In genomic region chr11:68031136-68031459, GRCh38 we compare ENCODE assay signal across 8 cellular contexts. TPM values are rescaled to one million over a fixed set of nuclear protein-coding genes. Genes with fewer than 3 reads are reported as not detected.
DNase-seq lines count a peak whose midpoint lies in the region; ATAC-seq and TF ChIP-seq lines count a peak whose summit lies in the region.

No MANE protein-coding gene starts in this region.

- peak overlapping the region; percentile 80 for H4K91ac ChIP-seq in trophoblast cell (ENCODE audit: low read depth, low read length)

- H3K9me3 ChIP-seq in T-helper 17 cell (ENCODE audit: control insufficient read depth, low read length, poor library complexity, severe bottlenecking) = no peaks in the 10 kb centered on the region
- H3K9me3 ChIP-seq in trophoblast cell (ENCODE audit: insufficient read depth, low read depth, low read length) = peaks cover 15% of the 10 kb centered on the region

- peak overlapping the region; percentile 99 for H3K4me2 ChIP-seq in trophoblast cell (ENCODE audit: low read length)

- H2BK120ac ChIP-seq in trophoblast cell (ENCODE audit: insufficient read depth, low read length, poor library complexity) = peak overlapping the region; percentile 75

- peak overlapping the region; percentile 96 for H3K27ac Mint-ChIP-seq in T-helper 17 cell

- peaks cover 4 to 8% of the 10 kb centered on the region in 2 experiments for H3K4me1 ChIP-seq in trophoblast cell (ENCODE audit: control insufficient read depth in 1 of 2, insufficient read depth in 2 of 2, low read length in 2 of 2)

- no peaks in the 10 kb centered on the region for H3K27me3 ChIP-seq in trophoblast cell (ENCODE audit: insufficient read depth, low read length)

- H2BK5ac ChIP-seq in trophoblast cell (ENCODE audit: low read depth, low read length, poor library complexity) = peak overlapping the region; percentile 74

- H3K27ac ChIP-seq in trophoblast cell (ENCODE audit: low read depth, low read length) = no peak overlapping the region

- H3K9ac ChIP-seq in trophoblast cell (ENCODE audit: low read length) = peak overlapping the region; percentile 81

- H3K4me3 ChIP-seq in GM12875 (ENCODE audit: low read depth, low read length) (peak overlapping the region; percentile 84), fibroblast of mammary gland (ENCODE audit: control insufficient read depth, low read depth, low read length) (peak overlapping the region; percentile 58), trophoblast cell (ENCODE audit: low read depth, low read length) (peak overlapping the region; percentile 100)

- no peak overlapping the region for H2BK12ac ChIP-seq in trophoblast cell (ENCODE audit: low read length)

- WGBS in trophoblast cell (ENCODE audit: extremely low coverage, insufficient coverage, insufficient read length) = no CpG with 5 or more reads among the region's 10 CpGs

- peaks cover 7% of the 10 kb centered on the region for H3K79me2 ChIP-seq in trophoblast cell (ENCODE audit: control insufficient read depth, insufficient read depth, low read length, poor library complexity)

- peak overlapping the region; percentile 90 for H3K18ac ChIP-seq in trophoblast cell (ENCODE audit: low read length)

- peak overlapping the region; percentile 77 for H2AK5ac ChIP-seq in trophoblast cell (ENCODE audit: low read length)

- peak overlapping the region; percentile 96 for H3K14ac ChIP-seq in trophoblast cell (ENCODE audit: low read length)

- H3K4me1 Mint-ChIP-seq in T-helper 17 cell = peaks cover 17% of the 10 kb centered on the region

- ATAC-seq in T-helper 17 cell (no peak), HG02571 (IDR thresholded peaks at IDR 0.05; ENCODE audit: unreplicated experiment) (no peak)

- H3K23ac ChIP-seq in trophoblast cell (ENCODE audit: low read length) = no peak overlapping the region

- peak overlapping the region; percentile 90 for H3K4ac ChIP-seq in trophoblast cell (ENCODE audit: low read depth, low read length)

- DNase-seq in T-helper 17 cell (no peak), fibroblast of mammary gland (ENCODE audit: low read depth) (no peak), trophoblast cell (no peak), CD1c-positive myeloid dendritic cell (ENCODE audit: extremely low spot score) (no peak), DMS 273 treated with DMSO at 0.1 percent for 48 hours (lab: John Stamatoyannopoulos, UW) (no peak), NCI-H2081 (lab: John Stamatoyannopoulos, UW) (no peak)

- peak overlapping the region; percentile 97 for H3K4me3 Mint-ChIP-seq in T-helper 17 cell

- peaks cover 22 to 23% of the 10 kb centered on the region in 2 experiments for H3K36me3 ChIP-seq in trophoblast cell (ENCODE audit: control insufficient read depth in 1 of 2, insufficient read depth in 2 of 2, low read length in 2 of 2)

- H4K8ac ChIP-seq in trophoblast cell (ENCODE audit: low read depth, low read length) = peak overlapping the region; percentile 99

- peaks cover 3% of the 10 kb centered on the region for H3K36me3 Mint-ChIP-seq in T-helper 17 cell (ENCODE audit: low read depth)

- H4K12ac ChIP-seq in trophoblast cell (ENCODE audit: low read depth, low read length) = peak overlapping the region; percentile 99

- no peaks in the 10 kb centered on the region for H3K27me3 Mint-ChIP-seq in T-helper 17 cell

- TF ChIP-seq CTCF in GM12875 (IDR thresholded peaks at IDR 0.05; ENCODE audit: borderline replicate concordance, insufficient read depth, low read depth, low read length) (no peak), fibroblast of mammary gland (conservative IDR thresholded peaks at IDR 0.05; ENCODE audit: control insufficient read depth, insufficient read depth, low read depth, low read length) (no peak)

- H2AFZ ChIP-seq in trophoblast cell (ENCODE audit: insufficient read depth, low read length, poor library complexity) = peak overlapping the region; percentile 91

- peaks cover 6% of the 10 kb centered on the region for H3K79me1 ChIP-seq in trophoblast cell (ENCODE audit: low read length)

RNA-seq across cellular contexts. Expression of gene NDUFS8, which starts 0.6 kb away (rescaled TPM):
- 10 to 100 TPM; 59.5 to 64.2 TPM for total RNA-seq in T-helper 17 cell
- polyA plus RNA-seq in trophoblast cell (2013) = 81.4 and 85.8 TPM in 2 replicates

RNA-seq across cellular contexts. Expression of gene TCIRG1, which starts 7.7 kb away (rescaled TPM):
- total RNA-seq in T-helper 17 cell = 100 to 1,000 TPM; 187 to 207 TPM
- polyA plus RNA-seq in trophoblast cell (2013) = 43.6 and 47.2 TPM in 2 replicates

RNA-seq across cellular contexts. Expression of gene ALDH3B1, which starts 21.0 kb away (rescaled TPM):
- total RNA-seq in T-helper 17 cell = 1 to 10 TPM; 1.1 TPM
- 0.42 TPM in 2 replicates for polyA plus RNA-seq in trophoblast cell (2013)

RNA-seq across cellular contexts. Expression of gene UNC93B1, which starts 27.2 kb away (rescaled TPM):
- total RNA-seq in T-helper 17 cell = 10 to 100 TPM; 24.7 to 27.2 TPM
- polyA plus RNA-seq in trophoblast cell (2013) = 6.6 and 7.0 TPM in 2 replicates
